1 cellular context compared by ENCODE assay signal in genomic region chr14:76761849-76762616, GRCh38.
TF ChIP-seq lines count a peak whose summit lies in the region.

No MANE protein-coding gene starts in this region.

TF ChIP-seq in H1, 55 proteins besides CTCF, POLR2A, EP300 and RAD21 (continued from another document):
- TF ChIP-seq ZNF274 (IDR thresholded peaks at IDR 0.05; ENCODE audit: borderline replicate concordance, extremely low read depth, low read length) = no peak
- TF ChIP-seq SIN3A (conservative IDR thresholded peaks at IDR 0.05 in 1 of 2, IDR thresholded peaks at IDR 0.05 in 1 of 2; ENCODE audit: low read depth in 1 of 2, low read length in 2 of 2) = no peak
- no peak for TF ChIP-seq YY1 (IDR thresholded peaks at IDR 0.05; ENCODE audit: low read depth, low read length)
- TF ChIP-seq SUZ12 (IDR thresholded peaks at IDR 0.05; ENCODE audit: low read length) = peak; percentile 69; the same call in 1 of the 2 replicates
- TF ChIP-seq RFX5 (IDR thresholded peaks at IDR 0.05; ENCODE audit: borderline replicate concordance, low read depth, low read length) = no peak
- TF ChIP-seq CTBP2 (IDR thresholded peaks at IDR 0.05; ENCODE audit: borderline replicate concordance, insufficient read depth, insufficient read length, low read length) = peak; percentile 11
- TF ChIP-seq KDM4A (IDR thresholded peaks at IDR 0.05; ENCODE audit: low read depth, low read length, severe bottlenecking) = peak; percentile 89
